In the genomic region with DNA sequence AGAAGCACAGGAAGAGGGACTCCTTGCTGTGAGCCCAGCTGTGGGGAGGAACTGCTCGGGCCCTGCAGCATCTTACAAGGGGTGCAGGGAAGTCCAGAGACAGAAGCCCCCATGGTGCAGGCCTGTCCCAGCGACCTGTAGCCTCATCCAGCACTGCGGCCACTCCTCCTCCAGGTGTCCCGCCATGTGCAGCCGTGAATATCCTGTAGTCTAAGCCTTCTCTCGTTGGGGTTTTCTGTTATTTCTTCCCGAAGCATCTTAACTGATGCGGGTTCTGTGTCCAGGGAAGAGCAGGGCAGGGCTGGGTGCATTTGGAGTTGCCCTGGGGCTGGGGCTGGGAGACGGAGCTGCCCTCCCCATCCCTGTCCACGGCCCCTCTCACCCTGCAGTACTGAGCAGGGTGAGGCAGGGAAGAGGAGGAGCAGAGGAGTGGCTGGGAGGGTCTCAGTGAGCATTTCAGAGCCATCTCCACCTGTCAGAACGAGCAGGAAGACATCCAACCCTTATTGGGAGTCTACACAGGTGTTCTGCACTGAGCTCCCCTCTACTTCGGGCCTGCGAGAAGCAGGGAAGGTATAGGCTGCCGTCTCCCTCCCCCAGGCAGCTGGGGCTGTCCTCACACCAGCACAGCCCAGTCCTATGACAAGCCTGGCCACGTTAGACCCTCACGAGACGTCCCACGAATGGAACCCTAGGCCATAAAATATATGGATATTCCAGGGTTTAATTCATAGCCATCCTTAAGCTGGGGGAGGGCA, we compare ENCODE assay signal across 2 cellular contexts.
TF ChIP-seq lines count a peak whose summit lies in the region.

No MANE protein-coding gene starts in this region.

TF ChIP-seq in H1, 55 proteins besides CTCF, POLR2A, EP300 and RAD21:
- TF ChIP-seq CTBP2 (IDR thresholded peaks at IDR 0.05; ENCODE audit: borderline replicate concordance, insufficient read depth, insufficient read length, low read length) (no peak), KDM4A (IDR thresholded peaks at IDR 0.05; ENCODE audit: low read depth, low read length, severe bottlenecking) (no peak), POLR2AphosphoS5 (IDR thresholded peaks at IDR 0.05; ENCODE audit: low read depth, low read length) (no peak), SRF (IDR thresholded peaks at IDR 0.05; ENCODE audit: low read depth, low read length) (no peak), KDM1A (IDR thresholded peaks at IDR 0.05; ENCODE audit: borderline replicate concordance, low read length) (no peak), ATF3 (IDR thresholded peaks at IDR 0.05; ENCODE audit: insufficient read depth, low read depth, low read length) (no peak), CEBPB (IDR thresholded peaks at IDR 0.05; ENCODE audit: low read depth, low read length) (no peak), KDM5A (IDR thresholded peaks at IDR 0.05; ENCODE audit: low read length) (no peak), CHD1 (IDR thresholded peaks at IDR 0.05; ENCODE audit: low read depth, low read length) (no peak), RBBP5 (IDR thresholded peaks at IDR 0.05; ENCODE audit: borderline replicate concordance, low read depth, low read length) (no peak), TBP (IDR thresholded peaks at IDR 0.05; ENCODE audit: low read depth, low read length) (no peak), ASH2L (IDR thresholded peaks at IDR 0.05; ENCODE audit: low read length) (no peak), HDAC2 (IDR thresholded peaks at IDR 0.05; ENCODE audit: borderline replicate concordance in 1 of 2, low read depth in 2 of 2, low read length in 2 of 2) (no peak), NRF1 (IDR thresholded peaks at IDR 0.05; ENCODE audit: low read depth, low read length) (no peak), EGR1 (IDR thresholded peaks at IDR 0.05; ENCODE audit: borderline replicate concordance, low read depth, low read length) (no peak), CREB1 (IDR thresholded peaks at IDR 0.05) (no peak), CHD2 (IDR thresholded peaks at IDR 0.05; ENCODE audit: low read length) (no peak), YY1 (IDR thresholded peaks at IDR 0.05; ENCODE audit: low read depth, low read length) (no peak)
- TF ChIP-seq, protein P1, sequence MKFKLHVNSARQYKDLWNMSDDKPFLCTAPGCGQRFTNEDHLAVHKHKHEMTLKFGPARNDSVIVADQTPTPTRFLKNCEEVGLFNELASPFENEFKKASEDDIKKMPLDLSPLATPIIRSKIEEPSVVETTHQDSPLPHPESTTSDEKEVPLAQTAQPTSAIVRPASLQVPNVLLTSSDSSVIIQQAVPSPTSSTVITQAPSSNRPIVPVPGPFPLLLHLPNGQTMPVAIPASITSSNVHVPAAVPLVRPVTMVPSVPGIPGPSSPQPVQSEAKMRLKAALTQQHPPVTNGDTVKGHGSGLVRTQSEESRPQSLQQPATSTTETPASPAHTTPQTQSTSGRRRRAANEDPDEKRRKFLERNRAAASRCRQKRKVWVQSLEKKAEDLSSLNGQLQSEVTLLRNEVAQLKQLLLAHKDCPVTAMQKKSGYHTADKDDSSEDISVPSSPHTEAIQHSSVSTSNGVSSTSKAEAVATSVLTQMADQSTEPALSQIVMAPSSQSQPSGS (IDR thresholded peaks at IDR 0.05; ENCODE audit: low read length), result no peak
- TF ChIP-seq, protein P2, sequence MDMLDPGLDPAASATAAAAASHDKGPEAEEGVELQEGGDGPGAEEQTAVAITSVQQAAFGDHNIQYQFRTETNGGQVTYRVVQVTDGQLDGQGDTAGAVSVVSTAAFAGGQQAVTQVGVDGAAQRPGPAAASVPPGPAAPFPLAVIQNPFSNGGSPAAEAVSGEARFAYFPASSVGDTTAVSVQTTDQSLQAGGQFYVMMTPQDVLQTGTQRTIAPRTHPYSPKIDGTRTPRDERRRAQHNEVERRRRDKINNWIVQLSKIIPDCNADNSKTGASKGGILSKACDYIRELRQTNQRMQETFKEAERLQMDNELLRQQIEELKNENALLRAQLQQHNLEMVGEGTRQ (IDR thresholded peaks at IDR 0.05; ENCODE audit: low read length), result no peak

TF ChIP-seq in GM23338, 12 proteins besides CTCF, POLR2A, EP300 and RAD21:
- TF ChIP-seq EZH2 (IDR thresholded peaks at IDR 0.05; ENCODE audit: low read depth, unreplicated experiment), result no peak
- TF ChIP-seq ZNF331 (CRISPR knock-in tag; IDR thresholded peaks at IDR 0.05; ENCODE audit: low read depth), result no peak
- no peak for TF ChIP-seq STAT1 (IDR thresholded peaks at IDR 0.05; ENCODE audit: unreplicated experiment)
- TF ChIP-seq ETS1 (IDR thresholded peaks at IDR 0.05), result no peak
- TF ChIP-seq JUNB (IDR thresholded peaks at IDR 0.05; ENCODE audit: unreplicated experiment), result no peak
- no peak for TF ChIP-seq CREB1 (CRISPR knock-in tag; IDR thresholded peaks at IDR 0.05; ENCODE audit: low read depth)
- no peak for TF ChIP-seq ZNF462 (CRISPR knock-in tag; IDR thresholded peaks at IDR 0.05)
- no peak for TF ChIP-seq REST (IDR thresholded peaks at IDR 0.05; ENCODE audit: unreplicated experiment)
- no peak for TF ChIP-seq POLR2AphosphoS5 (IDR thresholded peaks at IDR 0.05; ENCODE audit: low read depth)
- no peak for TF ChIP-seq NANOG (IDR thresholded peaks at IDR 0.05; ENCODE audit: borderline replicate concordance)
- no peak for TF ChIP-seq EZH2phosphoT487 (IDR thresholded peaks at IDR 0.05; ENCODE audit: unreplicated experiment)
- no peak for TF ChIP-seq ZNF114 (CRISPR knock-in tag; IDR thresholded peaks at IDR 0.05)
